ENCODE assay signal across 18 cellular contexts in the genomic region with DNA sequence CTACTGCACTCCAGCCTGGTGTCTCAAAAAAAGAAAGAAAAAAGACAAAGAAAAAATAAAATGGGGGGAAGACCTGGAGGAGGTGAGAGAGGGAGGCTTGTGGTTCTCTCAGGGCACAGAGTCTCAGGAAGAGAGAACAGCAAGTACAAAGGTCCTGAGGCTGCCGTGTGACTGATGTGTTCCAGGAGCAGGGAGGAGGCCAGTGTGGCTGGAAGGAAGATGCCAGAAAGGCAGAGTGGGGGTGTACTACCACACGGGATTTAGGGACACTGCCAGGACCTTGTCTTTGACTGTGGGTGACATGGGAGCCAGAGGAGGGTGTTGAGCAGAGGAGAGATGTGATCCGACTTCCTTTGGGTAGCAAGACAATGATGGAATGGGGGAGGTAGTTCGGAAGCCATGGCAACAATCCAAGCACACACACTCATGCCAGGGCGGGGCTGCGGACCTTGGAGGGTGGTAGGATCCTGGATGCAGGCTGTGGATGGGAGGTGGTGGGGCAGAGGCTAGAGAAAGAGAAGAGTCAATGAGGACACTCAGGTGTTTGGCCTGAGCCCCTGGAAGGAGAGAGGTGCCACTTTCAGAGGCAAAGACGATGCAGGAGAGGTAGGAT.
DNase-seq lines count a peak whose midpoint lies in the region; FAIRE-seq and TF ChIP-seq lines count a peak whose summit lies in the region.
"Had no signal": no experiment of that assay in that cellular context is flagged by ENCODE, and none has a peak within 500 bp of the region (broad histone marks: within the 10 kb centered on the region; RNA-seq: fewer than 3 reads in every experiment).

No MANE protein-coding gene starts in this region.

- no peaks in the 10 kb centered on the region for H3K27me3 Mint-ChIP-seq in MCF 10A (ENCODE audit: insufficient read depth, unreplicated experiment)

- H3K36me3 ChIP-seq in breast epithelium (no peaks in the 10 kb centered on the region), small intestine (ENCODE audit: control insufficient read depth in 2 of 2, insufficient read depth in 2 of 2, low read length in 2 of 2) (no peaks in the 10 kb centered on the region)

- H3K4me3 Mint-ChIP-seq in MCF 10A (ENCODE audit: unreplicated experiment), result no peak overlapping the region
- H3K4me3 Mint-ChIP-seq: activated naive CD8-positive, alpha-beta T cell treated with anti-CD3 and anti-CD28 coated beads, Interleukin-2, amount 10 ng/mL, durations not matched to agents 7 days and 5 days; endodermal cell had no signal

- no peak for FAIRE-seq in small intestine (lab: Jason Lieb, UNC)

- TF ChIP-seq CTCF in MCF 10A (IDR thresholded peaks at IDR 0.05; ENCODE audit: unreplicated experiment) (no peak), breast epithelium (IDR thresholded peaks at IDR 0.05) (no peak), cardiac fibroblast (IDR thresholded peaks at IDR 0.05; ENCODE audit: low read depth, low read length) (no peak)

- H3K4me1 ChIP-seq in breast epithelium (peaks cover 0 to 2% of the 10 kb centered on the region in 2 donors), small intestine (ENCODE audit: control insufficient read depth in 2 of 2, insufficient read depth in 1 of 2, low read depth in 1 of 2, low read length in 1 of 2) (peaks cover 7 to 9% of the 10 kb centered on the region in 2 donors)

- H3K9me3 ChIP-seq in breast epithelium (no peaks in the 10 kb centered on the region), small intestine (ENCODE audit: control insufficient read depth, low read depth) (no peaks in the 10 kb centered on the region)
- H3K9me3 ChIP-seq: psoas muscle had no signal

- no TSS peak for BruUV-seq in MCF 10A (replicated peaks; lab: Mats Ljungman, UMichigan)

- CTCF ChIA-PET in MCF 10A (lab: Yijun Ruan, JAX), result interaction anchor here (0.6 to 1.4 kb wide), 5 partner anchors 39 to 195 kb away, joined by 3 to 6 read pairs (median 3); no protein-coding TSS in a partner anchor

- peaks cover 60% of the 10 kb centered on the region for H3K4me1 Mint-ChIP-seq in MCF 10A (ENCODE audit: insufficient read depth, unreplicated experiment)
- H3K4me1 Mint-ChIP-seq: endodermal cell had no signal

- DNase-seq in MCF 10A (ENCODE audit: unreplicated experiment) (peak; percentile 72), breast epithelium (ENCODE audit: low spot score in 2 of 2) (no peak), NCI-H2029 (lab: John Stamatoyannopoulos, UW) (peak; percentile 17), cardiac fibroblast (ENCODE audit: low read depth in 2 of 2) (peak; percentile 24 to 51), small intestine (peak; percentile 77), NCI-H2171 (lab: John Stamatoyannopoulos, UW) (no peak), DMS79 (lab: John Stamatoyannopoulos, UW) (no peak), NCI-H82 (lab: John Stamatoyannopoulos, UW) (no peak)
- DNase-seq: activated CD4-positive, alpha-beta T cell treated with anti-CD3 and anti-CD28 coated beads for 48 hours; activated naive CD8-positive, alpha-beta T cell treated with anti-CD3 and anti-CD28 coated beads, Interleukin-2, amount 10 ng/mL, durations not matched to agents 7 days and 5 days; activated T-cell treated with anti-CD3 and anti-CD28 coated beads, Interleukin-2, amount 50 U/mL, for 1 hour; caudate nucleus; endodermal cell; foreskin melanocyte; GOT3; left ventricle myocardium superior; NCI-H2107; psoas muscle had no signal

- H3K9me3 Mint-ChIP-seq in MCF 10A (ENCODE audit: unreplicated experiment), result no peaks in the 10 kb centered on the region
- H3K9me3 Mint-ChIP-seq: activated naive CD8-positive, alpha-beta T cell treated with anti-CD3 and anti-CD28 coated beads, Interleukin-2, amount 10 ng/mL, durations not matched to agents 7 days and 5 days; endodermal cell had no signal

- no peak for TF ChIP-seq POLR2A in breast epithelium (IDR thresholded peaks at IDR 0.05)

- H3K27ac ChIP-seq in breast epithelium (no peak overlapping the region), small intestine (ENCODE audit: low read depth in 1 of 2, low read length in 1 of 2) (peak overlapping the region in 1 of 2 donors; percentile 34)
- H3K27ac ChIP-seq: psoas muscle had no signal

- POLR2A ChIA-PET in MCF 10A (lab: Yijun Ruan, JAX), result interaction anchor here (0.6 to 5.1 kb wide), 8 partner anchors 16 to 185 kb away, joined by 3 to 32 read pairs (median 4); no protein-coding TSS in a partner anchor

- H3K4me3 ChIP-seq in breast epithelium, result no peak overlapping the region
- no peak overlapping the region for H3K4me3 ChIP-seq in cardiac fibroblast (replicated peaks in 1 of 2; ENCODE audit: low read depth in 2 of 2, low read length in 2 of 2)
- H3K4me3 ChIP-seq in small intestine (ENCODE audit: low read depth in 1 of 2, low read length in 2 of 2), result no peak overlapping the region
- H3K4me3 ChIP-seq: psoas muscle had no signal

- no peaks in the 10 kb centered on the region for H3K27me3 ChIP-seq in breast epithelium
- H3K27me3 ChIP-seq in small intestine (ENCODE audit: control insufficient read depth in 2 of 2, insufficient read depth in 2 of 2, low read length in 2 of 2), result no peaks in the 10 kb centered on the region

- WGBS in small intestine, 3 donors, result 15 to 54% (median 30%) methylated on average over 7 of the region's 7 CpGs

- intact Hi-C loops in MCF 10A (cut with micrococcal nuclease), result no loop called here
- intact Hi-C loops in breast epithelium (cut with DNase I; ENCODE audit: low total_unique reads), result no loop called here

- H3K27ac Mint-ChIP-seq in MCF 10A (ENCODE audit: low read depth, unreplicated experiment), result peak overlapping the region; percentile 90
- H3K27ac Mint-ChIP-seq: activated naive CD8-positive, alpha-beta T cell treated with anti-CD3 and anti-CD28 coated beads, Interleukin-2, amount 10 ng/mL, durations not matched to agents 7 days and 5 days; endodermal cell had no signal

- no peaks in the 10 kb centered on the region for H3K36me3 Mint-ChIP-seq in MCF 10A (ENCODE audit: insufficient read depth, unreplicated experiment)
- H3K36me3 Mint-ChIP-seq: activated naive CD8-positive, alpha-beta T cell treated with anti-CD3 and anti-CD28 coated beads, Interleukin-2, amount 10 ng/mL, durations not matched to agents 7 days and 5 days had no signal

Comparison
In these comparisons a context has a peak if more than half of its experiments do, and no peak if none do; other contexts are left out.
1. DNase-seq: peak in MCF 10A (single experiment), NCI-H2029 (single experiment), cardiac fibroblast (2 of 2) and small intestine (single experiment); none in breast epithelium (0 of 2), NCI-H2171 (single experiment), DMS79 (single experiment) and NCI-H82 (single experiment).